2 cellular contexts compared by ENCODE assay signal in genomic region chr14:68448379-68448778, GRCh38.
TF ChIP-seq lines count a peak whose summit lies in the region.

No MANE protein-coding gene starts in this region.

TF ChIP-seq in A549, 52 proteins besides CTCF, POLR2A, EP300 and RAD21:
- TF ChIP-seq JUN (IDR thresholded peaks at IDR 0.05) = no peak
- TF ChIP-seq ELK1 (IDR thresholded peaks at IDR 0.05; ENCODE audit: low read depth, low read length) = no peak
- no peak for TF ChIP-seq ZNF302 (CRISPR knock-in tag; IDR thresholded peaks at IDR 0.05)
- TF ChIP-seq HDAC2 (IDR thresholded peaks at IDR 0.05) = no peak
- TF ChIP-seq MAFK (IDR thresholded peaks at IDR 0.05; ENCODE audit: partially characterized antibody) = peak; percentile 52
- no peak for TF ChIP-seq PBX3 (IDR thresholded peaks at IDR 0.05)
- TF ChIP-seq FOSL2 (IDR thresholded peaks at IDR 0.05) = no peak
- no peak; the same call in 1 of the 2 replicates for TF ChIP-seq FOSL2 (CRISPR knock-in tag; IDR thresholded peaks at IDR 0.05)
- no peak for TF ChIP-seq HOXB13 (CRISPR knock-in tag; IDR thresholded peaks at IDR 0.05; ENCODE audit: low read depth)
- TF ChIP-seq KDM1A (IDR thresholded peaks at IDR 0.05; ENCODE audit: low read depth) = no peak
- no peak for TF ChIP-seq USF2 (IDR thresholded peaks at IDR 0.05)
- TF ChIP-seq MYC (IDR thresholded peaks at IDR 0.05; ENCODE audit: borderline replicate concordance, low read length) = no peak
- TF ChIP-seq GATA3 (IDR thresholded peaks at IDR 0.05; ENCODE audit: borderline replicate concordance) = peak; percentile 33; the same call in 1 of the 2 replicates
- TF ChIP-seq FOXS1 (CRISPR knock-in tag; IDR thresholded peaks at IDR 0.05) = no peak
- no peak for TF ChIP-seq ZFP36 (IDR thresholded peaks at IDR 0.05; ENCODE audit: borderline replicate concordance, partially characterized antibody)
- no peak for TF ChIP-seq SREBF2 (IDR thresholded peaks at IDR 0.05)
- no peak for TF ChIP-seq E2F6 (IDR thresholded peaks at IDR 0.05; ENCODE audit: borderline replicate concordance, low read depth)
- TF ChIP-seq NFE2L2 (conservative IDR thresholded peaks at IDR 0.05; ENCODE audit: low read length) = no peak
- TF ChIP-seq KDM5A (IDR thresholded peaks at IDR 0.05) = no peak

TF ChIP-seq in IMR-90, 13 proteins besides CTCF, POLR2A, EP300 and RAD21:
- TF ChIP-seq ELK1 (IDR thresholded peaks at IDR 0.05; ENCODE audit: borderline replicate concordance, low read depth, low read length) (no peak), MAZ (IDR thresholded peaks at IDR 0.05; ENCODE audit: borderline replicate concordance, low read depth, low read length) (no peak), RFX5 (IDR thresholded peaks at IDR 0.05; ENCODE audit: low read depth, low read length) (no peak), MXI1 (IDR thresholded peaks at IDR 0.05; ENCODE audit: borderline replicate concordance, low read depth, low read length) (no peak)
